Comparison of ENCODE assay signal across 8 cellular contexts in the genomic region with DNA sequence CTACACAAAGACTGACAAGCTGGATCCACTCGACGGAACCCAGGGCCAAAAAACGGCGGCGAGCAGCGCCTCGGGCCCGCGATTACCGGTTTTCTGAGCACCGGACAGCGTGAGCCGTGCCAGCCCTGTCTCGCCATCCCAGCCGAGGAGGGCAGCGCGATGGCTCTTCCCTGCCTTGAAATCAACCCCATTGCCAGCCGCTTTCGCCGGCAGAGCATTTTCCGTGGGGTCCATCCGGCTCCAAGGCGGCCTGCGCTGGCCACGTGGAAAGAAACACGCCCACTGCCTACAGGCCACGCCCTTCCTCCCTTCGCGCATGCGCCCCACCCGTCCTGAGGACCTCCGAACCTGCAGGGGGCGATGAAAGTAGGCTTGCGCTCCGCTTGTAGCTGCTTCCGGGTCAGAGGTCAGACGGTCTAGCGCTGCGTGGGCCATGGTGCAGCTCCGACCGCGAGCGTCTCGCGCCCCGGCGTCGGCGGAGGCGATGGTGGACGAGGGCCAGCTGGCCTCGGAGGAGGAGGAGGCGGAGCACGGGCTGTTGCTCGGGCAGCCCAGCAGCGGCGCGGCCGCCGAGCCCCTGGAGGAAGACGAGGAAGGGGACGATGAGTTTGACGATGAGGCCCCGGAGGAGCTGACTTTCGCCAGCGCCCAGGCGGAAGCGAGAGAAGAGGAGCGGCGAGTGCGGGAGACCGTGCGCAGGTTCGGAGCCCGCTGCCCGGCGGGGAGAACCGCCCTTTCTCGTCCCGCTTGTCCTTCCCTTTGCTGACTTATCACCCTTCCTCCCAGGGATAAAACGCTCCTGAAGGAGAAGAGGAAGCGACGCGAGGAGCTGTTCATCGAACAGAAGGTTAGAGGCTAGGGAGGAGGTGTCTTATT. TPM values are rescaled to one million over a fixed set of nuclear protein-coding genes. Genes with fewer than 3 reads are reported as not detected.
DNase-seq lines count a peak whose midpoint lies in the region; ATAC-seq and TF ChIP-seq lines count a peak whose summit lies in the region.

Gene NOL7, plus strand, starts transcription at position 410 of the 876 bp plus-strand sequence. Its CDS starts 24 bp downstream, at position 434.

- peak within 1 kb of the TSS; percentile 81 for H3K4me3 ChIP-seq in right cardiac atrium (ENCODE audit: low read length)
- H3K4me3 ChIP-seq in vagina = peak within 1 kb of the TSS; percentile 83 to 91

- H3K27ac ChIP-seq in right cardiac atrium (ENCODE audit: low read length) (peak within 1 kb of the TSS; percentile 84), vagina (peak within 1 kb of the TSS; percentile 89)

- no peaks in the 10 kb centered on the region for H3K27me3 ChIP-seq in right cardiac atrium (ENCODE audit: control insufficient read depth, insufficient read depth)
- no peaks in the 10 kb centered on the region for H3K27me3 ChIP-seq in vagina

- DNase-seq in NCI-H187 (lab: John Stamatoyannopoulos, UW) (peak; percentile 97 to 98), T-helper 2 cell (peak; percentile 97 to 98 (median 98)), anterior cingulate cortex (lab: John Stamatoyannopoulos, UW) (peak; percentile 79 to 98 (median 96)), right cardiac atrium (peak; percentile 98 to 99 (median 98)), putamen (ENCODE audit: low spot score) (peak; percentile 97), vagina (ENCODE audit: extremely low spot score in 2 of 2) (peak; percentile 98)

- intact Hi-C loops in right cardiac atrium (cut with DNase I) = loop anchor here in 1 of 4 donors (5.0 kb wide), 1 partner anchor 97 kb away; the partner anchor contains the start of gene RANBP9
- intact Hi-C loops in vagina (cut with DNase I) = loop anchor here (5.0 kb wide), 1 partner anchor 97 kb away; the partner anchor contains the start of gene RANBP9

- ATAC-seq in GM18498 (IDR thresholded peaks at IDR 0.05; ENCODE audit: unreplicated experiment) = peak; percentile 93
- ATAC-seq in HG02938 (IDR thresholded peaks at IDR 0.05; ENCODE audit: unreplicated experiment) = peak; percentile 88
- ATAC-seq in right cardiac atrium = peak; percentile 97 to 98

- TF ChIP-seq CTCF in vagina (IDR thresholded peaks at IDR 0.05) = peak; percentile 84 to 90 (median 86)

- H3K9me3 ChIP-seq in right cardiac atrium (ENCODE audit: control insufficient read depth, low read length) = no peaks in the 10 kb centered on the region
- H3K9me3 ChIP-seq in vagina = no peaks in the 10 kb centered on the region

- peak in 1 of 2 donors; percentile 73 for TF ChIP-seq POLR2A in vagina (IDR thresholded peaks at IDR 0.05)

- peaks cover 0 to 18% of the 10 kb centered on the region in 2 donors for H3K36me3 ChIP-seq in vagina

- WGBS in right cardiac atrium = under 1% methylated on average over 85 of the region's 85 CpGs

- H3K4me1 ChIP-seq in right cardiac atrium (ENCODE audit: control insufficient read depth, insufficient read depth, low read length) (no peaks in the 10 kb centered on the region), vagina (peaks cover 25% of the 10 kb centered on the region)

RNA-seq across cellular contexts. Expression of gene NOL7, which starts in this region (rescaled TPM):
- total RNA-seq in right cardiac atrium = 10 to 100 TPM; 44.7 to 56.5 (median 52.0) TPM
- polyA plus RNA-seq in right cardiac atrium = 65.2 TPM
- 67.0 TPM for total RNA-seq in vagina

Comparison
In these comparisons a context has a peak if more than half of its experiments do, and no peak if none do; other contexts are left out.
1. Peak in every context shown above with its lines: DNase-seq, ATAC-seq, H3K4me3 ChIP-seq and H3K27ac ChIP-seq.